Comparison of ENCODE assay signal across 19 cellular contexts in the genomic region with DNA sequence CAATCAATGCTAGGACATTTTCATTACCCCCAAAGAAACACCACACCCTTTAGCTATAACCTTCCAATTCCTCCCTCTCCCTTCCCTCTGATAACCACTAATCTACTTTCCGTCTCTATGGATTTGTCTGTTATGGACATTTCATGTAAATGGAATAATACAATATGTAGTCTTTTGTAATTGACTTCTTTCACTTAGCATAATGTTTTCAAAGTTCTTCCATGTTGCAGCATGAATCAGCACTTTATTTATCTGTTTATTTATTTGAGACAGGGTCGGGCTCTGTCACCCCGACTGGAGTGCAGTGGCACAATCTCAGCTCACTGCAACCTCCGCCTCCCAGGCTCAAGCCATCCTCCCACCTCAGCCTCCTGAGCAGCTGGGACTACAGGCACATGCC. TPM values are rescaled to one million over a fixed set of nuclear protein-coding genes. Genes with fewer than 3 reads are reported as not detected.
DNase-seq lines count a peak whose midpoint lies in the region; ATAC-seq, FAIRE-seq and TF ChIP-seq lines count a peak whose summit lies in the region.
"Had no signal": no experiment of that assay in that cellular context is flagged by ENCODE, and none has a peak within 500 bp of the region (broad histone marks: within the 10 kb centered on the region; RNA-seq: fewer than 3 reads in every experiment).

No MANE protein-coding gene starts in this region.

- no peaks in the 10 kb centered on the region for H3F3A ChIP-seq in GM23338 (replicated peaks; ENCODE audit: low read depth)

- no TSS peak for BruUV-seq in K562 (replicated peaks; lab: Mats Ljungman, UMichigan)

- 0 out of 2 replicates have a peak overlapping the region, but pooled peaks have one; percentile 70 for H3K4me2 ChIP-seq in GM23338
- peak overlapping the region; percentile 75; the same call in 1 of the 2 replicates for H3K4me2 ChIP-seq in K562 (ENCODE audit: insufficient read depth, low read length)

- peaks cover 21% of the 10 kb centered on the region for H3K4me1 ChIP-seq in GM23338 (ENCODE audit: insufficient read depth)
- peaks cover 4 to 15% of the 10 kb centered on the region in 2 experiments; a peak in 3 of 5 replicates for H3K4me1 ChIP-seq in K562 (replicated peaks in 1 of 2; ENCODE audit: control insufficient read depth in 2 of 2, insufficient read depth in 2 of 2, low read length in 2 of 2)
- H3K4me1 ChIP-seq in esophagus squamous epithelium = peaks cover 10 to 30% (median 17%) of the 10 kb centered on the region in 3 donors

- no peak for DNase-seq in CD4-positive, alpha-beta T cell
- DNase-seq in GM23338 (ENCODE audit: low spot score) (no peak), K562 (ENCODE audit: extremely low read depth in 1 of 4, low spot score in 3 of 4) (no peak), natural killer cell (no peak), esophagus squamous epithelium (lab: John Stamatoyannopoulos, UW) (no peak), NCI-H510A treated with DMSO at 0.1 percent for 48 hours (lab: John Stamatoyannopoulos, UW) (no peak)
- DNase-seq: activated CD8-positive, alpha-beta memory T cell treated with anti-CD3 and anti-CD28 coated beads for 24 hours; endodermal cell; foreskin fibroblast; left lung; NCI-H1694; NCI-H446; OCI-M1; right lobe of liver; stimulated activated CD4-positive, alpha-beta T cell treated with anti-CD3 and anti-CD28 coated beads, Interleukin-2, amount 100 ng/mL, for 24 hours had no signal

- H3K36me3 Mint-ChIP-seq in CD4-positive, alpha-beta T cell (ENCODE audit: low read depth) = peaks cover 19% of the 10 kb centered on the region
- H3K36me3 Mint-ChIP-seq in GM23338 (ENCODE audit: low read depth) (peaks cover 7% of the 10 kb centered on the region), natural killer cell (no peaks in the 10 kb centered on the region)

- TF ChIP-seq POLR2A in K562 (conservative IDR thresholded peaks at IDR 0.05) = no peak
- TF ChIP-seq POLR2A in esophagus squamous epithelium (IDR thresholded peaks at IDR 0.05) = no peak

- no peaks in the 10 kb centered on the region for H3K9me1 ChIP-seq in K562 (ENCODE audit: control insufficient read depth, insufficient read depth, low read length)

- H3K36me3 ChIP-seq in GM23338 (ENCODE audit: insufficient read depth) (no peaks in the 10 kb centered on the region; the same call in 1 of the 2 replicates), K562 (ENCODE audit: control insufficient read depth, insufficient read depth, low read length) (peaks cover 24% of the 10 kb centered on the region; the same call in 2 of the 3 replicates), esophagus squamous epithelium (peaks cover 0 to 17% (median 0%) of the 10 kb centered on the region in 3 donors)
- H3K36me3 ChIP-seq: cardiac muscle cell had no signal

- H3K27ac ChIP-seq in CD4-positive, alpha-beta T cell (ENCODE audit: low read depth, low read length) = no peak overlapping the region
- H3K27ac ChIP-seq in GM23338 (ENCODE audit: low read depth) (no peak overlapping the region), K562 (ENCODE audit: extremely low read depth, low read depth, low read length) (no peak overlapping the region), esophagus squamous epithelium (no peak overlapping the region)
- H3K27ac ChIP-seq: cardiac muscle cell, right lobe of liver had no signal

- H2AFZ ChIP-seq in GM23338 = peak overlapping the region; percentile 87
- peak overlapping the region; percentile 96 for H2AFZ ChIP-seq in K562 (ENCODE audit: low read depth, low read length)

- TF ChIP-seq CTCF in CD4-positive, alpha-beta T cell (IDR thresholded peaks at IDR 0.05) = no peak
- no peak for TF ChIP-seq CTCF in GM23338 (conservative IDR thresholded peaks at IDR 0.05; ENCODE audit: low read depth in 2 of 2)
- TF ChIP-seq CTCF in K562 (IDR thresholded peaks at IDR 0.05 in 2 of 3, conservative IDR thresholded peaks at IDR 0.05 in 1 of 3; ENCODE audit: insufficient read depth in 2 of 3, low read depth in 1 of 3, low read length in 3 of 3) = no peak
- no peak for TF ChIP-seq CTCF in natural killer cell (IDR thresholded peaks at IDR 0.05)
- no peak for TF ChIP-seq CTCF in esophagus squamous epithelium (IDR thresholded peaks at IDR 0.05)

- in situ Hi-C loops in K562 (cut with MboI) = no loop called here

- H3K9ac ChIP-seq in K562 (ENCODE audit: insufficient read depth in 1 of 2, low read depth in 2 of 2, low read length in 2 of 2) = no peak overlapping the region

- peak overlapping the region; percentile 100 for H3K4me3 Mint-ChIP-seq in CD4-positive, alpha-beta T cell
- no peak overlapping the region for H3K4me3 Mint-ChIP-seq in GM23338
- peak overlapping the region; percentile 100 for H3K4me3 Mint-ChIP-seq in natural killer cell

- CTCF ChIA-PET in CD4-positive, alpha-beta T cell (lab: Charles Lee) = interaction anchor here (2.2 to 2.3 kb wide), 2 partner anchors 27 to 542 kb away, joined by 11 read pairs; no protein-coding TSS in a partner anchor
- CTCF ChIA-PET in K562 (lab: Yijun Ruan, JAX; ENCODE audit: low intra/inter-chr PET ratio) = interaction anchor here (0.6 kb wide), 1 partner anchor 54 kb away, joined by 3 read pairs; no protein-coding TSS in a partner anchor

- peaks cover 36% of the 10 kb centered on the region for H3K4me1 Mint-ChIP-seq in CD4-positive, alpha-beta T cell (ENCODE audit: low read depth)
- H3K4me1 Mint-ChIP-seq in GM23338 (peaks cover 12% of the 10 kb centered on the region), natural killer cell (peaks cover 37 to 38% of the 10 kb centered on the region in 2 donors)

- no peak for ATAC-seq in CD4-positive, alpha-beta T cell (ENCODE audit: poor library complexity)
- ATAC-seq in GM23338 = no peak
- no peak for ATAC-seq in K562
- ATAC-seq in natural killer cell = no peak
- ATAC-seq in GM21526 (IDR thresholded peaks at IDR 0.05; ENCODE audit: low FRiP score, unreplicated experiment) = no peak

- FAIRE-seq in K562 (lab: Jason Lieb, UNC) = no peak

- 0 out of 2 replicates have a peak, but pooled peaks cover 3% of the 10 kb centered on the region for H4K20me1 ChIP-seq in GM23338 (replicated peaks; ENCODE audit: insufficient read depth)
- H4K20me1 ChIP-seq in K562 (replicated peaks; ENCODE audit: control insufficient read depth, insufficient read depth, low read length) = no peaks in the 10 kb centered on the region

- H3K27ac Mint-ChIP-seq in CD4-positive, alpha-beta T cell = peak overlapping the region; percentile 90
- H3K27ac Mint-ChIP-seq in GM23338 (no peak overlapping the region; the same call in 1 of the 2 replicates), natural killer cell (peak overlapping the region in 1 of 2 donors; percentile 100)

- no peaks in the 10 kb centered on the region for H3K27me3 ChIP-seq in CD4-positive, alpha-beta T cell (ENCODE audit: control insufficient read depth, insufficient read depth, low read length)
- H3K27me3 ChIP-seq in GM23338 (ENCODE audit: insufficient read depth) (no peaks in the 10 kb centered on the region), K562 (ENCODE audit: control insufficient read depth in 2 of 2, insufficient read depth in 2 of 2, low read length in 2 of 2) (peaks cover 0 to 11% of the 10 kb centered on the region in 2 experiments; a peak in 3 of 5 replicates), esophagus squamous epithelium (no peaks in the 10 kb centered on the region)
- H3K27me3 ChIP-seq: left lung, right lobe of liver, tibial nerve had no signal

- peaks cover 31% of the 10 kb centered on the region for H3K79me2 ChIP-seq in GM23338 (replicated peaks; ENCODE audit: insufficient read depth)
- H3K79me2 ChIP-seq in K562 (ENCODE audit: control insufficient read depth, insufficient read depth, low read length) = peaks cover 34% of the 10 kb centered on the region

- no peak for TF ChIP-seq RAD21 in K562 (CRISPR knock-in tag; conservative IDR thresholded peaks at IDR 0.05 in 1 of 2, IDR thresholded peaks at IDR 0.05 in 1 of 2)

- H3K9me3 ChIP-seq in CD4-positive, alpha-beta T cell (ENCODE audit: control insufficient read depth, low read length) = no peaks in the 10 kb centered on the region
- H3K9me3 ChIP-seq in K562 (replicated peaks; ENCODE audit: control insufficient read depth, insufficient read depth, low read depth, low read length) = no peaks in the 10 kb centered on the region
- no peaks in the 10 kb centered on the region for H3K9me3 ChIP-seq in esophagus squamous epithelium
- H3K9me3 ChIP-seq: left lung, right lobe of liver, tibial nerve had no signal

- POLR2A ChIA-PET in CD4-positive, alpha-beta T cell (lab: Charles Lee) = no interaction called here
- POLR2A ChIA-PET in K562 (lab: Yijun Ruan, JAX) = interaction anchor here (1.5 kb wide), 1 partner anchor 13 kb away, joined by 5 read pairs; no protein-coding TSS in a partner anchor

- H3K27me3 Mint-ChIP-seq in CD4-positive, alpha-beta T cell = peaks cover 8% of the 10 kb centered on the region
- peaks cover 5% of the 10 kb centered on the region for H3K27me3 Mint-ChIP-seq in GM23338 (ENCODE audit: insufficient read depth, low read depth, poor library complexity)
- peaks cover 24 to 28% of the 10 kb centered on the region in 2 donors for H3K27me3 Mint-ChIP-seq in natural killer cell (ENCODE audit: low read depth in 2 of 2)

- WGBS in K562 (ENCODE audit: insufficient coverage, low coverage, missing lambda C conversion rate) = 41% methylated on average over 4 of the region's 4 CpGs
- WGBS in esophagus squamous epithelium, 2 donors = 87 to 92% methylated on average over 4 of the region's 4 CpGs

- H3K9me3 Mint-ChIP-seq in CD4-positive, alpha-beta T cell = no peaks in the 10 kb centered on the region
- H3K9me3 Mint-ChIP-seq in GM23338 = no peaks in the 10 kb centered on the region; the same call in 2 of the 3 replicates
- no peaks in the 10 kb centered on the region for H3K9me3 Mint-ChIP-seq in natural killer cell
- H3K9me3 Mint-ChIP-seq: CD14-positive monocyte, endodermal cell had no signal

- intact Hi-C loops in CD4-positive, alpha-beta T cell (cut with DNase I, micrococcal nuclease) = loop anchor here in 1 of 2 experiments (1.0 to 10.0 kb wide), 3 partner anchors 543 to 1950 kb away; a partner anchor contains a TSS
- intact Hi-C loops in K562 (cut with micrococcal nuclease) (loop anchor here (2.0 kb wide), 1 partner anchor 35 kb away; no protein-coding TSS in a partner anchor), natural killer cell (cut with micrococcal nuclease) (no loop called here), esophagus squamous epithelium (cut with DNase I) (no loop called here)

- TF ChIP-seq EP300 in K562 (IDR thresholded peaks at IDR 0.05; ENCODE audit: low read length) = no peak

- no peak overlapping the region for H3K4me3 ChIP-seq in GM23338
- no peak overlapping the region for H3K4me3 ChIP-seq in K562
- H3K4me3 ChIP-seq in esophagus squamous epithelium = no peak overlapping the region
- H3K4me3 ChIP-seq: cardiac muscle cell had no signal

- peaks cover 6% of the 10 kb centered on the region for H3K9me2 ChIP-seq in GM23338 (ENCODE audit: insufficient read depth)

RNA-seq across cellular contexts. Expression of a gene that starts 1.2 kb away (rescaled TPM):
- total RNA-seq in CD4-positive, alpha-beta T cell = 10 to 100 TPM; 57.1 to 58.5 TPM
- total RNA-seq in GM23338 (2014; rRNA removed; shearing (Covaris generic)) = 44.3 and 56.7 TPM in 2 replicates
- polyA plus RNA-seq in GM23338 (2016; fragmentation: Nextera tagmentation; extraction: Ambion mirVana) (40.1 and 43.4 TPM in 2 replicates), K562 (2011; rRNA removed) (22.4 and 22.6 TPM in 2 replicates), K562 (2014; fragmentation: Illumina TruSeq; extraction: Trizol) (37.9 TPM in 2 replicates), K562 (2014; fragmentation: Nextera tagmentation; extraction: Ambion mirVana) (10 to 100 TPM; 16.0 to 19.5 TPM), K562 (2014; rRNA removed) (49.7 and 53.4 TPM in 2 replicates)
- 62.4 and 97.5 TPM in 2 replicates for total RNA-seq in K562 (2011; cell fraction: chromatin; rRNA removed; ENCODE audit: low replicate concordance)
- total RNA-seq in K562 (2011; cell fraction: nucleolus; rRNA removed) = 44.2 and 51.4 TPM in 2 replicates
- total RNA-seq in K562 (2011; cell fraction: nucleoplasm; rRNA removed) = 50.4 and 55.4 TPM in 2 replicates
- total RNA-seq in K562 (2014; rRNA removed) (50.4 and 51.0 TPM in 2 replicates), K562 (2014; rRNA removed; fragmentation: Illumina TruSeq; extraction: Trizol) (30.9 and 34.5 TPM in 2 replicates), K562 (2015; rRNA removed; fragmentation: Illumina TruSeq; extraction: Trizol) (42.1 and 45.2 TPM in 2 replicates), K562 (2021) (51.5 and 58.4 TPM in 2 replicates), natural killer cell (10 to 100 TPM; 49.9 to 70.6 (median 60.9) TPM), esophagus squamous epithelium (10 to 100 TPM; 13.1 to 32.8 (median 27.4) TPM)
- polyA plus RNA-seq in K562 (2011; cell fraction: cytosol; rRNA removed) = 16.8 and 23.2 TPM in 2 replicates
- 63.1 and 103 TPM in 2 replicates for polyA plus RNA-seq in K562 (2011; cell fraction: nucleus; rRNA removed)
- 23.4 and 32.8 TPM in 2 replicates for polyA plus RNA-seq in K562 (2012)
- polyA minus RNA-seq in K562 (2011; rRNA and poly(A)+ RNA removed) = 26.9 and 34.1 TPM in 2 replicates
- 21.8 and 27.6 TPM in 2 replicates for polyA minus RNA-seq in K562 (2011; cell fraction: cytosol; rRNA and poly(A)+ RNA removed)
- polyA minus RNA-seq in K562 (2011; cell fraction: nucleus; rRNA and poly(A)+ RNA removed) = 41.9 and 53.0 TPM in 2 replicates
